Comparison of ENCODE assay signal across 1 cellular context in genomic region chr2:42602218-42602936, GRCh38.
TF ChIP-seq lines count a peak whose summit lies in the region.

No MANE protein-coding gene starts in this region.

TF ChIP-seq in SK-N-SH treated with all-trans-retinoic acid at 6 μM for 48 hours, 23 proteins besides CTCF, POLR2A, EP300 and RAD21 (continued from another document):
- TF ChIP-seq, protein P1, sequence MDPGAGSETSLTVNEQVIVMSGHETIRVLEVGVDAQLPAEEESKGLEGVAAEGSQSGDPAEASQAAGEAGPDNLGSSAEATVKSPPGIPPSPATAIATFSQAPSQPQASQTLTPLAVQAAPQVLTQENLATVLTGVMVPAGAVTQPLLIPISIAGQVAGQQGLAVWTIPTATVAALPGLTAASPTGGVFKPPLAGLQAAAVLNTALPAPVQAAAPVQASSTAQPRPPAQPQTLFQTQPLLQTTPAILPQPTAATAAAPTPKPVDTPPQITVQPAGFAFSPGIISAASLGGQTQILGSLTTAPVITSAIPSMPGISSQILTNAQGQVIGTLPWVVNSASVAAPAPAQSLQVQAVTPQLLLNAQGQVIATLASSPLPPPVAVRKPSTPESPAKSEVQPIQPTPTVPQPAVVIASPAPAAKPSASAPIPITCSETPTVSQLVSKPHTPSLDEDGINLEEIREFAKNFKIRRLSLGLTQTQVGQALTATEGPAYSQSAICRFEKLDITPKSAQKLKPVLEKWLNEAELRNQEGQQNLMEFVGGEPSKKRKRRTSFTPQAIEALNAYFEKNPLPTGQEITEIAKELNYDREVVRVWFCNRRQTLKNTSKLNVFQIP (CRISPR knock-in tag; IDR thresholded peaks at IDR 0.05; ENCODE audit: borderline replicate concordance, low read depth): no peak
- TF ChIP-seq PATZ1 (CRISPR knock-in tag; IDR thresholded peaks at IDR 0.05; ENCODE audit: borderline replicate concordance): no peak
- TF ChIP-seq, protein P2, sequence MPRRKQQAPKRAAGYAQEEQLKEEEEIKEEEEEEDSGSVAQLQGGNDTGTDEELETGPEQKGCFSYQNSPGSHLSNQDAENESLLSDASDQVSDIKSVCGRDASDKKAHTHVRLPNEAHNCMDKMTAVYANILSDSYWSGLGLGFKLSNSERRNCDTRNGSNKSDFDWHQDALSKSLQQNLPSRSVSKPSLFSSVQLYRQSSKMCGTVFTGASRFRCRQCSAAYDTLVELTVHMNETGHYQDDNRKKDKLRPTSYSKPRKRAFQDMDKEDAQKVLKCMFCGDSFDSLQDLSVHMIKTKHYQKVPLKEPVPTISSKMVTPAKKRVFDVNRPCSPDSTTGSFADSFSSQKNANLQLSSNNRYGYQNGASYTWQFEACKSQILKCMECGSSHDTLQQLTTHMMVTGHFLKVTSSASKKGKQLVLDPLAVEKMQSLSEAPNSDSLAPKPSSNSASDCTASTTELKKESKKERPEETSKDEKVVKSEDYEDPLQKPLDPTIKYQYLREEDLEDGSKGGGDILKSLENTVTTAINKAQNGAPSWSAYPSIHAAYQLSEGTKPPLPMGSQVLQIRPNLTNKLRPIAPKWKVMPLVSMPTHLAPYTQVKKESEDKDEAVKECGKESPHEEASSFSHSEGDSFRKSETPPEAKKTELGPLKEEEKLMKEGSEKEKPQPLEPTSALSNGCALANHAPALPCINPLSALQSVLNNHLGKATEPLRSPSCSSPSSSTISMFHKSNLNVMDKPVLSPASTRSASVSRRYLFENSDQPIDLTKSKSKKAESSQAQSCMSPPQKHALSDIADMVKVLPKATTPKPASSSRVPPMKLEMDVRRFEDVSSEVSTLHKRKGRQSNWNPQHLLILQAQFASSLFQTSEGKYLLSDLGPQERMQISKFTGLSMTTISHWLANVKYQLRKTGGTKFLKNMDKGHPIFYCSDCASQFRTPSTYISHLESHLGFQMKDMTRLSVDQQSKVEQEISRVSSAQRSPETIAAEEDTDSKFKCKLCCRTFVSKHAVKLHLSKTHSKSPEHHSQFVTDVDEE (CRISPR knock-in tag; IDR thresholded peaks at IDR 0.05): no peak
